In the genomic region with DNA sequence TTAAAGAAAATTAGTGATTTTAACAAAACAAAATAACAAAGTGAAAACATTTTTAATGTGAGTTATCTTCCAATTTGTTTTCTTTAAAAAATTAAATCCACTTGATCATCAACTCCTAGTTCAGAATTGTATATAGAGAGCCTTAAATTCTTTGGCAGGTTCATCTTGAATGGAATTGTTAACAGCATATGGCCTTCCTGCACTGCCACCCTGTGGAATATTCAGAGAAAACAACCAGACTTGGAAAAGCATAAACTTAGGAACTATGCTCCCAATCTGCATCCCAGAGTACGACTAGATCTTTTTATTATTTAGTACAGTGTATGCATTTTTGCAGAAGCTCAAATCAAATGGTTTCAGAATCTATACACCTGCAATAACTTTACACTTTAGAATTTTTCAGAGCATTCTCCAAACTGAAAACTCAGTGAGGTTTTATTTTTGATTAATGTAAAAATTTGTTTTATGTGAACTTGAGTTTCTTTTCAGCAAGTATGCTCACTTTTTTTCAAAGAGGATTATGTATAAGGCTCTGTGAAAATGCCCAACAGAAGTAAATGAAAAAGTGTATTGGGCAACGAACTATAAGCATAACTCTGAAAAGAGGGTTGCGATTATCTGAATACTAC, we compare ENCODE assay signal across 8 cellular contexts. TPM values are rescaled to one million over a fixed set of nuclear protein-coding genes. Genes with fewer than 3 reads are reported as not detected.
A peak's percentile ranks its signal among the peaks of the same experiment; 100 is the strongest.
DNase-seq lines count a peak whose midpoint lies in the region; ATAC-seq and TF ChIP-seq lines count a peak whose summit lies in the region.

No MANE protein-coding gene starts in this region.

- H3K27me3 ChIP-seq in gastroesophageal sphincter (no peaks in the 10 kb centered on the region), psoas muscle (ENCODE audit: insufficient read depth in 3 of 3, low read length in 2 of 3) (no peaks in the 10 kb centered on the region)

- intact Hi-C loops in Right ventricle myocardium inferior (cut with DNase I) (loop anchor here (2.0 to 5.0 kb wide), 3 partner anchors 196 to 332 kb away; no protein-coding TSS in a partner anchor), cardiac septum (cut with DNase I) (loop anchor here (2.0 to 10.0 kb wide), 3 partner anchors 196 to 320 kb away; no protein-coding TSS in a partner anchor), psoas muscle (cut with DNase I) (loop anchor here (5.0 to 10.0 kb wide), 4 partner anchors 227 to 332 kb away; no protein-coding TSS in a partner anchor)

- TF ChIP-seq EP300 in gastroesophageal sphincter (IDR thresholded peaks at IDR 0.05): no peak

- no peak for DNase-seq in Right ventricle myocardium inferior (ENCODE audit: missing footprints)
- DNase-seq in cardiac septum (ENCODE audit: low spot score): no peak
- DNase-seq in Kasumi-1 (lab: John Stamatoyannopoulos, UW): peak; percentile 58 to 78
- DNase-seq in SW480 (ENCODE audit: low spot score): peak; percentile 47
- DNase-seq in psoas muscle: no peak
- DNase-seq in stimulated activated CD4-positive, alpha-beta T cell treated with anti-CD3 and anti-CD28 coated beads, Interleukin-2, amount 100 ng/mL, for 48 hours: no peak

- H3K27ac ChIP-seq in gastroesophageal sphincter (peak overlapping the region in 1 of 4 donors; percentile 32), psoas muscle (no peak overlapping the region)

- ATAC-seq in Right ventricle myocardium inferior (peak; percentile 64), gastroesophageal sphincter (no peak), psoas muscle (peak; percentile 73 to 88 (median 78)), GM21367 (IDR thresholded peaks at IDR 0.05; ENCODE audit: unreplicated experiment) (no peak)

- peaks cover 0 to 31% (median under 1%) of the 10 kb centered on the region in 3 donors for H3K4me1 ChIP-seq in gastroesophageal sphincter
- peaks cover 14% of the 10 kb centered on the region for H3K4me1 ChIP-seq in psoas muscle

- no peak for TF ChIP-seq POLR2A in gastroesophageal sphincter (IDR thresholded peaks at IDR 0.05)

- H3K36me3 ChIP-seq in gastroesophageal sphincter (no peaks in the 10 kb centered on the region), psoas muscle (ENCODE audit: insufficient read depth in 1 of 2, low read depth in 1 of 2) (no peaks in the 10 kb centered on the region)

- TF ChIP-seq CTCF in gastroesophageal sphincter (IDR thresholded peaks at IDR 0.05) (peak; percentile 41 to 87 (median 80)), psoas muscle (IDR thresholded peaks at IDR 0.05) (peak; percentile 73)

- H3K4me3 ChIP-seq in gastroesophageal sphincter (no peak overlapping the region), psoas muscle (no peak overlapping the region)

- WGBS in gastroesophageal sphincter (ENCODE audit: low coverage in 1 of 2), 2 donors: 50 to 52% methylated on average over 3 of the region's 3 CpGs
- WGBS in psoas muscle, 3 donors: 62 to 65% (median 65%) methylated on average over 3 of the region's 3 CpGs

- H3K9me3 ChIP-seq in gastroesophageal sphincter (no peaks in the 10 kb centered on the region), psoas muscle (no peaks in the 10 kb centered on the region)

RNA-seq across cellular contexts. Expression of a gene that starts 44.9 kb away (rescaled TPM):
- total RNA-seq in Right ventricle myocardium inferior: 216 TPM
- total RNA-seq in cardiac septum: 173 TPM
- 10 to 100 TPM; 21.1 to 61.5 (median 38.9) TPM for total RNA-seq in gastroesophageal sphincter
- total RNA-seq in psoas muscle: 100 to 1,000 TPM in 2 of 4 donors, 10 to 100 TPM in 2; 44.8 to 170 (median 102) TPM
- polyA plus RNA-seq in psoas muscle: 100 to 1,000 TPM in 1 of 3 donors, 10 to 100 TPM in 2; 11.6 to 138 (median 51.6) TPM

Comparison
In these comparisons a context has a peak if more than half of its experiments do, and no peak if none do; other contexts are left out.
1. ATAC-seq: peak in Right ventricle myocardium inferior (single experiment) and psoas muscle (4 of 4); none in gastroesophageal sphincter (single experiment) and GM21367 (single experiment).
2. DNase-seq: peak in Kasumi-1 (2 of 2) and SW480 (single experiment); none in Right ventricle myocardium inferior (single experiment), cardiac septum (single experiment), psoas muscle (0 of 2) and stimulated activated CD4-positive, alpha-beta T cell treated with anti-CD3 and anti-CD28 coated beads, Interleukin-2, amount 100 ng/mL, for 48 hours (0 of 2).